16 cellular contexts compared by ENCODE assay signal in genomic region chr13:70923863-70924752, GRCh38.
A peak's percentile ranks its signal among the peaks of the same experiment; 100 is the strongest.
DNase-seq lines count a peak whose midpoint lies in the region; ATAC-seq and TF ChIP-seq lines count a peak whose summit lies in the region.
"Had no signal": no experiment of that assay in that cellular context is flagged by ENCODE, and none has a peak within 500 bp of the region (broad histone marks: within the 10 kb centered on the region; RNA-seq: fewer than 3 reads in every experiment).

No MANE protein-coding gene starts in this region.

- H3K27me3 Mint-ChIP-seq in T-helper 2 cell treated with Interferon-gamma antibody and Interleukin-4, amounts not matched to agents 5 μg/mL and 100 μg/mL, for 36 hours (ENCODE audit: low read depth): no peaks in the 10 kb centered on the region
- H3K27me3 Mint-ChIP-seq: B cell; CD4-positive, alpha-beta T cell had no signal

- peak; percentile 0 for DNase-seq in UCSD-AML1 (lab: John Stamatoyannopoulos, UW; ENCODE audit: unreplicated experiment)
- DNase-seq in brain microvascular endothelial cell: peak; percentile 20
- peak in 2 of 3 donors; percentile 18 to 46 for DNase-seq in right lobe of liver
- peak; percentile 16 for DNase-seq in testis
- DNase-seq in PC-3: no peak
- DNase-seq in T-helper 2 cell treated with Interferon-gamma antibody and Interleukin-4, amounts not matched to agents 5 μg/mL and 100 μg/mL, for 36 hours (ENCODE audit: low spot score): no peak
- DNase-seq: DMS79, GM23248, MV-4-11, NCI-H1417 treated with DMSO at 0.1 percent for 48 hours, NCI-H2081, NCI-H524 had no signal

- no peak overlapping the region for H3K4me3 Mint-ChIP-seq in T-helper 2 cell treated with Interferon-gamma antibody and Interleukin-4, amounts not matched to agents 5 μg/mL and 100 μg/mL, for 36 hours
- H3K4me3 Mint-ChIP-seq: B cell; CD4-positive, alpha-beta T cell had no signal

- in situ Hi-C loops in brain microvascular endothelial cell (cut with HindIII; ENCODE audit: low pct_ligation_motif_present, low sequenced_read_pairs): no loop called here

- peaks cover 10% of the 10 kb centered on the region for H3K9me3 Mint-ChIP-seq in T-helper 2 cell treated with Interferon-gamma antibody and Interleukin-4, amounts not matched to agents 5 μg/mL and 100 μg/mL, for 36 hours
- H3K9me3 Mint-ChIP-seq: CD4-positive, alpha-beta T cell had no signal

- H3K9me3 ChIP-seq in right lobe of liver: no peaks in the 10 kb centered on the region
- H3K9me3 ChIP-seq in testis: no peaks in the 10 kb centered on the region
- no peaks in the 10 kb centered on the region for H3K9me3 ChIP-seq in PC-3 (ENCODE audit: low read length)

- no peak for TF ChIP-seq CTCF in brain microvascular endothelial cell (IDR thresholded peaks at IDR 0.05; ENCODE audit: low read depth, low read length, missing control alignments)
- TF ChIP-seq CTCF in right lobe of liver (IDR thresholded peaks at IDR 0.05): no peak
- TF ChIP-seq CTCF in testis (IDR thresholded peaks at IDR 0.05): no peak
- no peak for TF ChIP-seq CTCF in PC-3 (conservative IDR thresholded peaks at IDR 0.05; ENCODE audit: low read depth, low read length)

- POLR2A ChIA-PET in PC-3 (lab: Charles Lee; ENCODE audit: unreplicated experiment): no interaction called here

- H3K4me3 ChIP-seq in brain microvascular endothelial cell (ENCODE audit: low read depth, low read length) (no peak overlapping the region), right lobe of liver (no peak overlapping the region), testis (no peak overlapping the region), PC-3 (ENCODE audit: low read length) (no peak overlapping the region)
- H3K4me3 ChIP-seq: GM23248 had no signal

- H3K9ac ChIP-seq in PC-3 (ENCODE audit: low read length): no peak overlapping the region
- H3K9ac ChIP-seq: GM23248 had no signal

- CTCF ChIA-PET in PC-3 (lab: Charles Lee): no interaction called here

- BruUV-seq in PC-3 (replicated peaks; lab: Mats Ljungman, UMichigan): no TSS peak

- ATAC-seq in right lobe of liver (peak in 1 of 4 donors; percentile 38), PC-3 (no peak), GM19395 (IDR thresholded peaks at IDR 0.05; ENCODE audit: unreplicated experiment) (no peak)

- no peaks in the 10 kb centered on the region for H3K4me1 Mint-ChIP-seq in T-helper 2 cell treated with Interferon-gamma antibody and Interleukin-4, amounts not matched to agents 5 μg/mL and 100 μg/mL, for 36 hours (ENCODE audit: low read depth)
- H3K4me1 Mint-ChIP-seq: B cell had no signal

- H3F3A ChIP-seq in PC-3 (ENCODE audit: low read length, unreplicated experiment): no peaks in the 10 kb centered on the region

- no peaks in the 10 kb centered on the region for H3K4me1 ChIP-seq in right lobe of liver
- no peaks in the 10 kb centered on the region for H3K4me1 ChIP-seq in testis
- no peaks in the 10 kb centered on the region for H3K4me1 ChIP-seq in PC-3 (ENCODE audit: insufficient read depth, low read length)

- intact Hi-C loops in right lobe of liver (cut with DNase I) (no loop called here), testis (cut with DNase I; ENCODE audit: low total_unique reads) (no loop called here), PC-3 (cut with micrococcal nuclease) (no loop called here)

- H3K27ac ChIP-seq in brain microvascular endothelial cell: no peak overlapping the region
- H3K27ac ChIP-seq in right lobe of liver: no peak overlapping the region
- H3K27ac ChIP-seq in testis: no peak overlapping the region
- no peak overlapping the region for H3K27ac ChIP-seq in PC-3 (ENCODE audit: low read length)
- H3K27ac ChIP-seq: GM23248, RWPE1 had no signal

- H3K36me3 Mint-ChIP-seq in T-helper 2 cell treated with Interferon-gamma antibody and Interleukin-4, amounts not matched to agents 5 μg/mL and 100 μg/mL, for 36 hours (ENCODE audit: low read depth): no peaks in the 10 kb centered on the region

- H3K9me2 ChIP-seq in PC-3 (replicated peaks; ENCODE audit: low read length): no peaks in the 10 kb centered on the region

- H3K27me3 ChIP-seq in brain microvascular endothelial cell (replicated peaks) (no peaks in the 10 kb centered on the region), right lobe of liver (no peaks in the 10 kb centered on the region), testis (no peaks in the 10 kb centered on the region), PC-3 (ENCODE audit: low read length) (no peaks in the 10 kb centered on the region)

- H3K4me2 ChIP-seq in PC-3 (ENCODE audit: low read length): no peak overlapping the region

- TF ChIP-seq POLR2A in right lobe of liver (IDR thresholded peaks at IDR 0.05) (no peak), testis (IDR thresholded peaks at IDR 0.05) (no peak)

- H3K36me3 ChIP-seq in brain microvascular endothelial cell (replicated peaks): no peaks in the 10 kb centered on the region
- H3K36me3 ChIP-seq in right lobe of liver: no peaks in the 10 kb centered on the region
- no peaks in the 10 kb centered on the region for H3K36me3 ChIP-seq in testis (ENCODE audit: low read depth, missing control alignments)
- no peaks in the 10 kb centered on the region for H3K36me3 ChIP-seq in PC-3 (ENCODE audit: low read depth, low read length)

- H2AFZ ChIP-seq in PC-3 (ENCODE audit: low read length): no peak overlapping the region
- H2AFZ ChIP-seq: GM23248 had no signal

- no peak overlapping the region for H3K27ac Mint-ChIP-seq in T-helper 2 cell treated with Interferon-gamma antibody and Interleukin-4, amounts not matched to agents 5 μg/mL and 100 μg/mL, for 36 hours
- H3K27ac Mint-ChIP-seq: B cell; CD4-positive, alpha-beta T cell had no signal

- no peaks in the 10 kb centered on the region for H4K20me1 ChIP-seq in PC-3 (ENCODE audit: low read length)

- 62% methylated on average over 5 of the region's 38 CpGs for WGBS in right lobe of liver (ENCODE audit: insufficient coverage, low coverage, low lambda C conversion rate, missing lambda C conversion rate)
- 73 to 84% methylated on average over 17 to 37 of the region's 38 CpGs for WGBS in testis, 2 donors

- no peaks in the 10 kb centered on the region for H3K79me2 ChIP-seq in PC-3 (ENCODE audit: low read length)

Comparison
In these comparisons a context has a peak if more than half of its experiments do, and no peak if none do; other contexts are left out.
1. DNase-seq: peak in UCSD-AML1 (single experiment), brain microvascular endothelial cell (single experiment), right lobe of liver (2 of 3) and testis (single experiment); none in PC-3 (single experiment) and T-helper 2 cell treated with Interferon-gamma antibody and Interleukin-4, amounts not matched to agents 5 μg/mL and 100 μg/mL, for 36 hours (single experiment).